ENCODE assay signal across 1 cellular context in the genomic region with DNA sequence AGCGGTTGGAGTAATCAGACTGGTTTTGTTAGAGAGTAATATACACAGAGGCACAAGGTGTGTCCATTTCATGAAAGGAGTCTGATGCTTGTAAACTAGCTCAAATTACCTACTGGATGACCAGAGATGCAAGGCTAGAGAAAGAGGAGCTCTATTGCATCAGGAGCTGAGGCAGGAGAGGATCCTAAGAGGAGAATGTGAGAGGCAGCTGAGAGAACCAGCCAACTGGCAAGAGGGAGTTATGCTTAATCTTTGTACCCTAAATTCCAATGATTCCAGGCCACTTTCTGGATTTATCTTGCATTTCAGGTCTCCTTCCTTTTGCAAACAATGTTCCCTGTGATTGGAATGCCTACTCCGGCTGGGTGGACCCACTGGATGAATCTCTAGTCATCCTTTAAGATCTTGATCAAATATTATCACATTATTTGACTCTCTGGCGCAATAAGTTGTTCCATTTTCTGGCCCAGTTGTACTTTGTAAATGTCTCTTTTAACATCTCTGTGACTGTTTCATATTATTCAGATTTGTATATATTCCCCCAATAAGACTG.
TF ChIP-seq lines count a peak whose summit lies in the region.

No MANE protein-coding gene starts in this region.

TF ChIP-seq in GM23338, 12 proteins besides CTCF, POLR2A, EP300 and RAD21 (continued from another document):
- TF ChIP-seq, protein P1, sequence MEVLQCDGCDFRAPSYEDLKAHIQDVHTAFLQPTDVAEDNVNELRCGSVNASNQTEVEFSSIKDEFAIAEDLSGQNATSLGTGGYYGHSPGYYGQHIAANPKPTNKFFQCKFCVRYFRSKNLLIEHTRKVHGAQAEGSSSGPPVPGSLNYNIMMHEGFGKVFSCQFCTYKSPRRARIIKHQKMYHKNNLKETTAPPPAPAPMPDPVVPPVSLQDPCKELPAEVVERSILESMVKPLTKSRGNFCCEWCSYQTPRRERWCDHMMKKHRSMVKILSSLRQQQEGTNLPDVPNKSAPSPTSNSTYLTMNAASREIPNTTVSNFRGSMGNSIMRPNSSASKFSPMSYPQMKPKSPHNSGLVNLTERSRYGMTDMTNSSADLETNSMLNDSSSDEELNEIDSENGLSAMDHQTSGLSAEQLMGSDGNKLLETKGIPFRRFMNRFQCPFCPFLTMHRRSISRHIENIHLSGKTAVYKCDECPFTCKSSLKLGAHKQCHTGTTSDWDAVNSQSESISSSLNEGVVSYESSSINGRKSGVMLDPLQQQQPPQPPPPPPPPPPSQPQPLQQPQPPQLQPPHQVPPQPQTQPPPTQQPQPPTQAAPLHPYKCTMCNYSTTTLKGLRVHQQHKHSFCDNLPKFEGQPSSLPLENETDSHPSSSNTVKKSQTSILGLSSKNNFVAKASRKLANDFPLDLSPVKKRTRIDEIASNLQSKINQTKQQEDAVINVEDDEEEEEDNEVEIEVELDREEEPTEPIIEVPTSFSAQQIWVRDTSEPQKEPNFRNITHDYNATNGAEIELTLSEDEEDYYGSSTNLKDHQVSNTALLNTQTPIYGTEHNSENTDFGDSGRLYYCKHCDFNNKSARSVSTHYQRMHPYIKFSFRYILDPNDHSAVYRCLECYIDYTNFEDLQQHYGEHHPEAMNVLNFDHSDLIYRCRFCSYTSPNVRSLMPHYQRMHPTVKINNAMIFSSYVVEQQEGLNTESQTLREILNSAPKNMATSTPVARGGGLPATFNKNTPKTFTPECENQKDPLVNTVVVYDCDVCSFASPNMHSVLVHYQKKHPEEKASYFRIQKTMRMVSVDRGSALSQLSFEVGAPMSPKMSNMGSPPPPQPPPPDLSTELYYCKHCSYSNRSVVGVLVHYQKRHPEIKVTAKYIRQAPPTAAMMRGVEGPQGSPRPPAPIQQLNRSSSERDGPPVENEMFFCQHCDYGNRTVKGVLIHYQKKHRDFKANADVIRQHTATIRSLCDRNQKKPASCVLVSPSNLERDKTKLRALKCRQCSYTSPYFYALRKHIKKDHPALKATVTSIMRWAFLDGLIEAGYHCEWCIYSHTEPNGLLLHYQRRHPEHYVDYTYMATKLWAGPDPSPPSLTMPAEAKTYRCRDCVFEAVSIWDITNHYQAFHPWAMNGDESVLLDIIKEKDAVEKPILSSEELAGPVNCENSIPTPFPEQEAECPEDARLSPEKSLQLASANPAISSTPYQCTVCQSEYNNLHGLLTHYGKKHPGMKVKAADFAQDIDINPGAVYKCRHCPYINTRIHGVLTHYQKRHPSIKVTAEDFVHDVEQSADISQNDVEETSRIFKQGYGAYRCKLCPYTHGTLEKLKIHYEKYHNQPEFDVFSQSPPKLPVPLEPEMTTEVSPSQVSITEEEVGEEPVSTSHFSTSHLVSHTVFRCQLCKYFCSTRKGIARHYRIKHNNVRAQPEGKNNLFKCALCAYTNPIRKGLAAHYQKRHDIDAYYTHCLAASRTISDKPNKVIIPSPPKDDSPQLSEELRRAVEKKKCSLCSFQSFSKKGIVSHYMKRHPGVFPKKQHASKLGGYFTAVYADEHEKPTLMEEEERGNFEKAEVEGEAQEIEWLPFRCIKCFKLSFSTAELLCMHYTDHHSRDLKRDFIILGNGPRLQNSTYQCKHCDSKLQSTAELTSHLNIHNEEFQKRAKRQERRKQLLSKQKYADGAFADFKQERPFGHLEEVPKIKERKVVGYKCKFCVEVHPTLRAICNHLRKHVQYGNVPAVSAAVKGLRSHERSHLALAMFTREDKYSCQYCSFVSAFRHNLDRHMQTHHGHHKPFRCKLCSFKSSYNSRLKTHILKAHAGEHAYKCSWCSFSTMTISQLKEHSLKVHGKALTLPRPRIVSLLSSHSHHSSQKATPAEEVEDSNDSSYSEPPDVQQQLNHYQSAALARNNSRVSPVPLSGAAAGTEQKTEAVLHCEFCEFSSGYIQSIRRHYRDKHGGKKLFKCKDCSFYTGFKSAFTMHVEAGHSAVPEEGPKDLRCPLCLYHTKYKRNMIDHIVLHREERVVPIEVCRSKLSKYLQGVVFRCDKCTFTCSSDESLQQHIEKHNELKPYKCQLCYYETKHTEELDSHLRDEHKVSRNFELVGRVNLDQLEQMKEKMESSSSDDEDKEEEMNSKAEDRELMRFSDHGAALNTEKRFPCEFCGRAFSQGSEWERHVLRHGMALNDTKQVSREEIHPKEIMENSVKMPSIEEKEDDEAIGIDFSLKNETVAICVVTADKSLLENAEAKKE (CRISPR knock-in tag; IDR thresholded peaks at IDR 0.05): no peak
- TF ChIP-seq NANOG (IDR thresholded peaks at IDR 0.05; ENCODE audit: borderline replicate concordance): no peak
- no peak for TF ChIP-seq JUNB (IDR thresholded peaks at IDR 0.05; ENCODE audit: unreplicated experiment)
- no peak for TF ChIP-seq EZH2 (IDR thresholded peaks at IDR 0.05; ENCODE audit: low read depth, unreplicated experiment)
- TF ChIP-seq CREB1 (CRISPR knock-in tag; IDR thresholded peaks at IDR 0.05; ENCODE audit: low read depth): no peak
- no peak for TF ChIP-seq STAT1 (IDR thresholded peaks at IDR 0.05; ENCODE audit: unreplicated experiment)
